ENCODE assay signal across 1 cellular context in genomic region chrX:150833454-150834056, GRCh38.
TF ChIP-seq lines count a peak whose summit lies in the region.

No MANE protein-coding gene starts in this region.

TF ChIP-seq in K562, 482 proteins besides CTCF, POLR2A, EP300 and RAD21 (continued from another document):
- TF ChIP-seq RREB1 (CRISPR knock-in tag; IDR thresholded peaks at IDR 0.05) (no peak), THAP12 (CRISPR knock-in tag; IDR thresholded peaks at IDR 0.05) (no peak)
